In the genomic region with DNA sequence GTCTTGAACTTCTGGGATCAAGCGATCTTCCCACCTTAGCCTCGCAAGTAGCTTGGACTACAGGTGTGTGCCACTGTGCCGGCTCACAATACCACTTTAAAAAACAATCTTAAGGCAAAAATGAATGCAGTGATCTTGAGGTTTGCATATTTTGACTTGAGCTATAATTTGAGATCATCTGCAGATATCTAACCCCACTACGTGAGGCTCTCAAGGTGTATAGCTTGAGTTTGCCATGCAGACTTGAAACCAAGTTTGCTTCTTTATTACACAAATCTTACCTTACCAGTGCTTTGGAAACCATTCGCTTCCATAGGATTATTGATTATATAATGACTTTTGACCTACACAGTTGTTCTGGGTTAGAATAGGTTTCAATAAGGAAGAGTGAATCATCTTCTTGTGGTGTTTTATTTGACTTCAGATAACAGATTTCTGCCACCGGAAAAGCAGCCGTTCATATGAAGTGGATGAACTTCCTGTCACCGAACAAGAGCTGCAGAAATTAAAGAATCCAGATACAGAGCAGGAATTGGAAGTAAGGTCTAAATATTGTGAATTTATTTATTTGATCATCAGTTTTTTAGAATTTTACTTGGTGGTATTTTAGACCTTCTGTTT, we compare ENCODE assay signal across 17 cellular contexts.
A peak's percentile ranks its signal among the peaks of the same experiment; 100 is the strongest.
DNase-seq lines count a peak whose midpoint lies in the region; ATAC-seq and TF ChIP-seq lines count a peak whose summit lies in the region.
"Had no signal": no experiment of that assay in that cellular context is flagged by ENCODE, and none has a peak within 500 bp of the region (broad histone marks: within the 10 kb centered on the region; RNA-seq: fewer than 3 reads in every experiment).

No MANE protein-coding gene starts in this region.

- H3K36me3 Mint-ChIP-seq in activated T-cell treated with anti-CD3 and anti-CD28 coated beads, Interleukin-2, amount 50 U/mL, for 72 hours (ENCODE audit: insufficient read depth in 2 of 2): peaks cover 29 to 51% of the 10 kb centered on the region in 2 donors
- H3K36me3 Mint-ChIP-seq in activated naive CD4-positive, alpha-beta T cell treated with anti-CD3 and anti-CD28 coated beads, Interleukin-2, amount 50 U/mL, for 72 hours: peaks cover 42 to 66% of the 10 kb centered on the region in 2 donors

- no peak for TF ChIP-seq POLR2A in GM18505 (IDR thresholded peaks at IDR 0.05; ENCODE audit: borderline replicate concordance, extremely low read depth, insufficient read depth, insufficient read length)

- peaks cover 41% of the 10 kb centered on the region for H3K4me1 Mint-ChIP-seq in activated T-cell treated with anti-CD3 and anti-CD28 coated beads, Interleukin-2, amount 50 U/mL, for 72 hours (ENCODE audit: low read depth)
- H3K4me1 Mint-ChIP-seq: immature natural killer cell had no signal

- H3K9me3 Mint-ChIP-seq in activated T-cell treated with anti-CD3 and anti-CD28 coated beads, Interleukin-2, amount 50 U/mL, for 72 hours: peaks cover 10 to 12% of the 10 kb centered on the region in 2 donors
- H3K9me3 Mint-ChIP-seq in activated naive CD4-positive, alpha-beta T cell treated with anti-CD3 and anti-CD28 coated beads, Interleukin-2, amount 50 U/mL, for 72 hours: peaks cover 20 to 22% of the 10 kb centered on the region in 2 donors

- peak overlapping the region; percentile 43 to 74 for H3K4me3 Mint-ChIP-seq in activated T-cell treated with anti-CD3 and anti-CD28 coated beads, Interleukin-2, amount 50 U/mL, for 72 hours

- H3K27ac Mint-ChIP-seq in activated T-cell treated with anti-CD3 and anti-CD28 coated beads, Interleukin-2, amount 50 U/mL, for 72 hours: peak overlapping the region; percentile 44
- peak overlapping the region in 1 of 2 donors; percentile 66 for H3K27ac Mint-ChIP-seq in activated naive CD4-positive, alpha-beta T cell treated with anti-CD3 and anti-CD28 coated beads, Interleukin-2, amount 50 U/mL, for 72 hours

- DNase-seq in activated T-cell treated with anti-CD3 and anti-CD28 coated beads, Interleukin-2, amount 50 U/mL, for 72 hours: peak; percentile 8 to 12
- DNase-seq in activated T-cell treated with anti-CD3 and anti-CD28 coated beads, Interleukin-2, amount 50 U/mL, for 48 hours: no peak
- DNase-seq in T-helper 22 cell (ENCODE audit: low read depth): peak; percentile 9
- DNase-seq in activated naive CD4-positive, alpha-beta T cell treated with anti-CD3 and anti-CD28 coated beads, Interleukin-2, amount 50 U/mL, for 72 hours (ENCODE audit: low spot score in 2 of 2): peak in 1 of 2 donors; percentile 7
- DNase-seq in stimulated activated CD4-positive, alpha-beta T cell treated with anti-CD3 and anti-CD28 coated beads, Interleukin-4, amount 100 ng/mL, for 24 hours: peak; percentile 33
- no peak for DNase-seq in nucleus accumbens (lab: John Stamatoyannopoulos, UW)
- DNase-seq: adrenal gland, cerebellar nuclear complex, EL, immature natural killer cell, NCI-H1436, NCI-H345, Right ventricle myocardium superior, trophoblast cell had no signal

- no peaks in the 10 kb centered on the region for H3K27me3 Mint-ChIP-seq in activated T-cell treated with anti-CD3 and anti-CD28 coated beads, Interleukin-2, amount 50 U/mL, for 72 hours (ENCODE audit: low read depth)

- ATAC-seq in activated T-cell treated with anti-CD3 and anti-CD28 coated beads, Interleukin-2, amount 50 U/mL, for 72 hours (replicated peaks in 1 of 2): peak; percentile 59 to 69
- peak; percentile 69 to 77 for ATAC-seq in activated naive CD4-positive, alpha-beta T cell treated with anti-CD3 and anti-CD28 coated beads, Interleukin-2, amount 50 U/mL, for 72 hours
- ATAC-seq in GM18505 (IDR thresholded peaks at IDR 0.05; ENCODE audit: unreplicated experiment) (no peak), SK-N-SH treated with all-trans-retinoic acid at 6 μM for 48 hours (no peak)
- ATAC-seq: A549 had no signal

TF ChIP-seq in SK-N-SH treated with all-trans-retinoic acid at 6 μM for 48 hours, 23 proteins besides CTCF, POLR2A, EP300 and RAD21:
- TF ChIP-seq, protein P1, sequence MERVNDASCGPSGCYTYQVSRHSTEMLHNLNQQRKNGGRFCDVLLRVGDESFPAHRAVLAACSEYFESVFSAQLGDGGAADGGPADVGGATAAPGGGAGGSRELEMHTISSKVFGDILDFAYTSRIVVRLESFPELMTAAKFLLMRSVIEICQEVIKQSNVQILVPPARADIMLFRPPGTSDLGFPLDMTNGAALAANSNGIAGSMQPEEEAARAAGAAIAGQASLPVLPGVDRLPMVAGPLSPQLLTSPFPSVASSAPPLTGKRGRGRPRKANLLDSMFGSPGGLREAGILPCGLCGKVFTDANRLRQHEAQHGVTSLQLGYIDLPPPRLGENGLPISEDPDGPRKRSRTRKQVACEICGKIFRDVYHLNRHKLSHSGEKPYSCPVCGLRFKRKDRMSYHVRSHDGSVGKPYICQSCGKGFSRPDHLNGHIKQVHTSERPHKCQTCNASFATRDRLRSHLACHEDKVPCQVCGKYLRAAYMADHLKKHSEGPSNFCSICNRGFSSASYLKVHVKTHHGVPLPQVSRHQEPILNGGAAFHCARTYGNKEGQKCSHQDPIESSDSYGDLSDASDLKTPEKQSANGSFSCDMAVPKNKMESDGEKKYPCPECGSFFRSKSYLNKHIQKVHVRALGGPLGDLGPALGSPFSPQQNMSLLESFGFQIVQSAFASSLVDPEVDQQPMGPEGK (CRISPR knock-in tag; IDR thresholded peaks at IDR 0.05; ENCODE audit: borderline replicate concordance): no peak
- TF ChIP-seq BACH2 (CRISPR knock-in tag; IDR thresholded peaks at IDR 0.05; ENCODE audit: borderline replicate concordance): no peak
- TF ChIP-seq ZNF8 (CRISPR knock-in tag; IDR thresholded peaks at IDR 0.05): no peak
- TF ChIP-seq SNAI2 (CRISPR knock-in tag; IDR thresholded peaks at IDR 0.05): no peak
- no peak for TF ChIP-seq OSR1 (CRISPR knock-in tag; IDR thresholded peaks at IDR 0.05)
- no peak for TF ChIP-seq TOX (CRISPR knock-in tag; IDR thresholded peaks at IDR 0.05; ENCODE audit: borderline replicate concordance)
- TF ChIP-seq CSDC2 (CRISPR knock-in tag; IDR thresholded peaks at IDR 0.05): no peak
- no peak for TF ChIP-seq POU6F1 (CRISPR knock-in tag; IDR thresholded peaks at IDR 0.05; ENCODE audit: borderline replicate concordance, low read depth)
- TF ChIP-seq CSRNP3 (CRISPR knock-in tag; IDR thresholded peaks at IDR 0.05): no peak
- TF ChIP-seq RARB (CRISPR knock-in tag; IDR thresholded peaks at IDR 0.05): no peak
- no peak for TF ChIP-seq GLIS3 (CRISPR knock-in tag; IDR thresholded peaks at IDR 0.05)
- no peak for TF ChIP-seq ZNF565 (CRISPR knock-in tag; conservative IDR thresholded peaks at IDR 0.05; ENCODE audit: low read depth)
- TF ChIP-seq ZFP30 (CRISPR knock-in tag; IDR thresholded peaks at IDR 0.05): no peak
- TF ChIP-seq ARNTL (CRISPR knock-in tag; IDR thresholded peaks at IDR 0.05; ENCODE audit: borderline replicate concordance, low read depth): no peak
- no peak for TF ChIP-seq PPARA (CRISPR knock-in tag; IDR thresholded peaks at IDR 0.05; ENCODE audit: borderline replicate concordance)
- no peak for TF ChIP-seq CREB5 (CRISPR knock-in tag; IDR thresholded peaks at IDR 0.05; ENCODE audit: low read depth)
- no peak for TF ChIP-seq ESRRG (CRISPR knock-in tag; IDR thresholded peaks at IDR 0.05)
- no peak for TF ChIP-seq ZC3H10 (CRISPR knock-in tag; IDR thresholded peaks at IDR 0.05)
- TF ChIP-seq TCF4 (CRISPR knock-in tag; IDR thresholded peaks at IDR 0.05; ENCODE audit: borderline replicate concordance): no peak

Comparison
In these comparisons a context has a peak if more than half of its experiments do, and no peak if none do; other contexts are left out.
1. DNase-seq: peak in activated T-cell treated with anti-CD3 and anti-CD28 coated beads, Interleukin-2, amount 50 U/mL, for 72 hours (2 of 2), T-helper 22 cell (single experiment) and stimulated activated CD4-positive, alpha-beta T cell treated with anti-CD3 and anti-CD28 coated beads, Interleukin-4, amount 100 ng/mL, for 24 hours (single experiment); none in activated T-cell treated with anti-CD3 and anti-CD28 coated beads, Interleukin-2, amount 50 U/mL, for 48 hours (0 of 2) and nucleus accumbens (0 of 56).
2. ATAC-seq: peak in activated T-cell treated with anti-CD3 and anti-CD28 coated beads, Interleukin-2, amount 50 U/mL, for 72 hours (2 of 2) and activated naive CD4-positive, alpha-beta T cell treated with anti-CD3 and anti-CD28 coated beads, Interleukin-2, amount 50 U/mL, for 72 hours (2 of 2); none in GM18505 (single experiment) and SK-N-SH treated with all-trans-retinoic acid at 6 μM for 48 hours (single experiment).